Comparison of ENCODE assay signal across 1 cellular context in the genomic region with DNA sequence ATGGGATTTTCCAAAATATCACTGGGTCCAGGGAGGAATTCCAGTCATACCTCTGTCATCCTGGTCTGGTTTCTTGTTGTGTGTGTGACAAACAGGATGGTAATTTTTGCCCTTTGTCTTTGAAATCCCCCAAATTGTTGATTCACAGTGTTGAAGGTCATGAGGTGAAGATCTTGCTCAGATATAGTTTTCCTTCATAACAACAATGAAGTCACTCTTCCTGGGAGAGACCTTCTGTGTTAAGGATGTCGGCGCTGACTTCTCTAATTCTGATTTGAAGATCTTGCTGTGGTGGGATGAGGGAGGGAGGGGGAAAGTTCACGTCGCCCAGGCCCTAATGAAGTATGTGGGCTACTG.
TF ChIP-seq lines count a peak whose summit lies in the region.

No MANE protein-coding gene starts in this region.

TF ChIP-seq in SK-N-SH treated with all-trans-retinoic acid at 6 μM for 48 hours, 23 proteins besides CTCF, POLR2A, EP300 and RAD21 (continued from another document):
- TF ChIP-seq, protein P1, sequence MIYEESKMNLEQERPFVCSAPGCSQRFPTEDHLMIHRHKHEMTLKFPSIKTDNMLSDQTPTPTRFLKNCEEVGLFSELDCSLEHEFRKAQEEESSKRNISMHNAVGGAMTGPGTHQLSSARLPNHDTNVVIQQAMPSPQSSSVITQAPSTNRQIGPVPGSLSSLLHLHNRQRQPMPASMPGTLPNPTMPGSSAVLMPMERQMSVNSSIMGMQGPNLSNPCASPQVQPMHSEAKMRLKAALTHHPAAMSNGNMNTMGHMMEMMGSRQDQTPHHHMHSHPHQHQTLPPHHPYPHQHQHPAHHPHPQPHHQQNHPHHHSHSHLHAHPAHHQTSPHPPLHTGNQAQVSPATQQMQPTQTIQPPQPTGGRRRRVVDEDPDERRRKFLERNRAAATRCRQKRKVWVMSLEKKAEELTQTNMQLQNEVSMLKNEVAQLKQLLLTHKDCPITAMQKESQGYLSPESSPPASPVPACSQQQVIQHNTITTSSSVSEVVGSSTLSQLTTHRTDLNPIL (CRISPR knock-in tag; IDR thresholded peaks at IDR 0.05; ENCODE audit: low read depth), result no peak
- TF ChIP-seq, protein P2, sequence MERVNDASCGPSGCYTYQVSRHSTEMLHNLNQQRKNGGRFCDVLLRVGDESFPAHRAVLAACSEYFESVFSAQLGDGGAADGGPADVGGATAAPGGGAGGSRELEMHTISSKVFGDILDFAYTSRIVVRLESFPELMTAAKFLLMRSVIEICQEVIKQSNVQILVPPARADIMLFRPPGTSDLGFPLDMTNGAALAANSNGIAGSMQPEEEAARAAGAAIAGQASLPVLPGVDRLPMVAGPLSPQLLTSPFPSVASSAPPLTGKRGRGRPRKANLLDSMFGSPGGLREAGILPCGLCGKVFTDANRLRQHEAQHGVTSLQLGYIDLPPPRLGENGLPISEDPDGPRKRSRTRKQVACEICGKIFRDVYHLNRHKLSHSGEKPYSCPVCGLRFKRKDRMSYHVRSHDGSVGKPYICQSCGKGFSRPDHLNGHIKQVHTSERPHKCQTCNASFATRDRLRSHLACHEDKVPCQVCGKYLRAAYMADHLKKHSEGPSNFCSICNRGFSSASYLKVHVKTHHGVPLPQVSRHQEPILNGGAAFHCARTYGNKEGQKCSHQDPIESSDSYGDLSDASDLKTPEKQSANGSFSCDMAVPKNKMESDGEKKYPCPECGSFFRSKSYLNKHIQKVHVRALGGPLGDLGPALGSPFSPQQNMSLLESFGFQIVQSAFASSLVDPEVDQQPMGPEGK (CRISPR knock-in tag; IDR thresholded peaks at IDR 0.05; ENCODE audit: borderline replicate concordance), result no peak
- no peak for TF ChIP-seq GLIS3 (CRISPR knock-in tag; IDR thresholded peaks at IDR 0.05)
- no peak for TF ChIP-seq RARB (CRISPR knock-in tag; IDR thresholded peaks at IDR 0.05)
- TF ChIP-seq ZNF8 (CRISPR knock-in tag; IDR thresholded peaks at IDR 0.05), result no peak
- no peak for TF ChIP-seq TSHZ2 (CRISPR knock-in tag; IDR thresholded peaks at IDR 0.05)
- no peak for TF ChIP-seq ESRRG (CRISPR knock-in tag; IDR thresholded peaks at IDR 0.05)
- TF ChIP-seq, protein P3, sequence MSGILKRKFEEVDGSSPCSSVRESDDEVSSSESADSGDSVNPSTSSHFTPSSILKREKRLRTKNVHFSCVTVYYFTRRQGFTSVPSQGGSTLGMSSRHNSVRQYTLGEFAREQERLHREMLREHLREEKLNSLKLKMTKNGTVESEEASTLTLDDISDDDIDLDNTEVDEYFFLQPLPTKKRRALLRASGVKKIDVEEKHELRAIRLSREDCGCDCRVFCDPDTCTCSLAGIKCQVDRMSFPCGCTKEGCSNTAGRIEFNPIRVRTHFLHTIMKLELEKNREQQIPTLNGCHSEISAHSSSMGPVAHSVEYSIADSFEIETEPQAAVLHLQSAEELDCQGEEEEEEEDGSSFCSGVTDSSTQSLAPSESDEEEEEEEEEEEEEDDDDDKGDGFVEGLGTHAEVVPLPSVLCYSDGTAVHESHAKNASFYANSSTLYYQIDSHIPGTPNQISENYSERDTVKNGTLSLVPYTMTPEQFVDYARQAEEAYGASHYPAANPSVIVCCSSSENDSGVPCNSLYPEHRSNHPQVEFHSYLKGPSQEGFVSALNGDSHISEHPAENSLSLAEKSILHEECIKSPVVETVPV (CRISPR knock-in tag; IDR thresholded peaks at IDR 0.05), result no peak
- no peak for TF ChIP-seq ZC3H10 (CRISPR knock-in tag; IDR thresholded peaks at IDR 0.05)
- TF ChIP-seq ZFP30 (CRISPR knock-in tag; IDR thresholded peaks at IDR 0.05), result no peak
TF ChIP-seq in SK-N-SH treated with all-trans-retinoic acid at 6 μM for 48 hours: peak in this region for 0.
